In the genomic region with DNA sequence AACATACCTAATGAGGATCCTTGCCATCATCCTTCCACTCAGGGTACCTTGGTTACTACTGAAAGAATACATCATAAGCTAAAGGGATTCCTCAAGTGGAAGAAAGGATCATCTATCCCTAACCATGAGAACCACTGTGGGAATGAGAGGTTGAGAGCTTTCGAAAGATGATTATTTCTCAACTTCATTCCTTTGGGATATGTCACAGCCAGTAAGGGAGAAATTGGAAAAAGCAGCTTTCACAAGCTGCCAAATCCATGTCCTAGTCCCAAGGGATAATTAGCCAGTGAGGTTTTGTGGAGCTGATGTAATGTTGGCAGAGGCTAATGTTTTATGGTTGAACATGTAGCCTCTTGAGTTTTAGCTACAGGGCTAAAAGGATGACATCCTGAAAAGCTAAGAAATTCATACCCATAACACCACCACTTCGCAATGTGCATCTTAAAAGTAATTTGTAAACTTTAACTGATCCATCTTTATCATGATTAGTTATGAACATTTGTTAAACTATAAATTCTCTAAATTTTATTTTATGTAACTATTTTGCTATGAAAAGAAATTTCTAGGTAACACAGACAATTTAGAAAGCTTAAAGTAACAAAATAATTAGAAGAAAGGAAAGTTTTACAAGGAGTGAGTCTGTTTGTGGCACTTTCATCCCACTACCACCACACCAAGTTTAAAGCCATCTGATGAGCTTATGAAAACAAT, we compare ENCODE assay signal across 1 cellular context.
A peak's percentile ranks its signal among the peaks of the same experiment; 100 is the strongest.
TF ChIP-seq lines count a peak whose summit lies in the region.

No MANE protein-coding gene starts in this region.

TF ChIP-seq in HEK293, 187 proteins besides CTCF, POLR2A, EP300 and RAD21 (continued from another document and continues in another):
- TF ChIP-seq, protein P1, sequence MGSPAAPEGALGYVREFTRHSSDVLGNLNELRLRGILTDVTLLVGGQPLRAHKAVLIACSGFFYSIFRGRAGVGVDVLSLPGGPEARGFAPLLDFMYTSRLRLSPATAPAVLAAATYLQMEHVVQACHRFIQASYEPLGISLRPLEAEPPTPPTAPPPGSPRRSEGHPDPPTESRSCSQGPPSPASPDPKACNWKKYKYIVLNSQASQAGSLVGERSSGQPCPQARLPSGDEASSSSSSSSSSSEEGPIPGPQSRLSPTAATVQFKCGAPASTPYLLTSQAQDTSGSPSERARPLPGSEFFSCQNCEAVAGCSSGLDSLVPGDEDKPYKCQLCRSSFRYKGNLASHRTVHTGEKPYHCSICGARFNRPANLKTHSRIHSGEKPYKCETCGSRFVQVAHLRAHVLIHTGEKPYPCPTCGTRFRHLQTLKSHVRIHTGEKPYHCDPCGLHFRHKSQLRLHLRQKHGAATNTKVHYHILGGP (tag by site-specific recombination; IDR thresholded peaks at IDR 0.05), result no peak
- TF ChIP-seq ZNF747 (tag by site-specific recombination; IDR thresholded peaks at IDR 0.05), result no peak
- TF ChIP-seq, protein P2, sequence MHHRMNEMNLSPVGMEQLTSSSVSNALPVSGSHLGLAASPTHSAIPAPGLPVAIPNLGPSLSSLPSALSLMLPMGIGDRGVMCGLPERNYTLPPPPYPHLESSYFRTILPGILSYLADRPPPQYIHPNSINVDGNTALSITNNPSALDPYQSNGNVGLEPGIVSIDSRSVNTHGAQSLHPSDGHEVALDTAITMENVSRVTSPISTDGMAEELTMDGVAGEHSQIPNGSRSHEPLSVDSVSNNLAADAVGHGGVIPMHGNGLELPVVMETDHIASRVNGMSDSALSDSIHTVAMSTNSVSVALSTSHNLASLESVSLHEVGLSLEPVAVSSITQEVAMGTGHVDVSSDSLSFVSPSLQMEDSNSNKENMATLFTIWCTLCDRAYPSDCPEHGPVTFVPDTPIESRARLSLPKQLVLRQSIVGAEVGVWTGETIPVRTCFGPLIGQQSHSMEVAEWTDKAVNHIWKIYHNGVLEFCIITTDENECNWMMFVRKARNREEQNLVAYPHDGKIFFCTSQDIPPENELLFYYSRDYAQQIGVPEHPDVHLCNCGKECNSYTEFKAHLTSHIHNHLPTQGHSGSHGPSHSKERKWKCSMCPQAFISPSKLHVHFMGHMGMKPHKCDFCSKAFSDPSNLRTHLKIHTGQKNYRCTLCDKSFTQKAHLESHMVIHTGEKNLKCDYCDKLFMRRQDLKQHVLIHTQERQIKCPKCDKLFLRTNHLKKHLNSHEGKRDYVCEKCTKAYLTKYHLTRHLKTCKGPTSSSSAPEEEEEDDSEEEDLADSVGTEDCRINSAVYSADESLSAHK (tag by site-specific recombination; IDR thresholded peaks at IDR 0.05), result peak; percentile 52; the same call in 1 of the 2 replicates
- no peak for TF ChIP-seq ZNF76 (tag by site-specific recombination; IDR thresholded peaks at IDR 0.05; ENCODE audit: borderline replicate concordance, low read depth)
- no peak for TF ChIP-seq ZNF555 (tag by site-specific recombination; conservative IDR thresholded peaks at IDR 0.05)
- TF ChIP-seq ZNF473 (tag by site-specific recombination; IDR thresholded peaks at IDR 0.05), result no peak
- no peak for TF ChIP-seq ZNF585B (tag by site-specific recombination; IDR thresholded peaks at IDR 0.05)
- peak; percentile 92 for TF ChIP-seq ZNF366 (tag by site-specific recombination; conservative IDR thresholded peaks at IDR 0.05)
- no peak for TF ChIP-seq REPIN1 (tag by site-specific recombination; IDR thresholded peaks at IDR 0.05; ENCODE audit: low read depth)
- no peak for TF ChIP-seq SETDB1 (IDR thresholded peaks at IDR 0.05; ENCODE audit: insufficient read length, low read length)
- TF ChIP-seq ZNF2 (tag by site-specific recombination; IDR thresholded peaks at IDR 0.05), result peak; percentile 65; the same call in 1 of the 2 replicates
- TF ChIP-seq, protein P3, sequence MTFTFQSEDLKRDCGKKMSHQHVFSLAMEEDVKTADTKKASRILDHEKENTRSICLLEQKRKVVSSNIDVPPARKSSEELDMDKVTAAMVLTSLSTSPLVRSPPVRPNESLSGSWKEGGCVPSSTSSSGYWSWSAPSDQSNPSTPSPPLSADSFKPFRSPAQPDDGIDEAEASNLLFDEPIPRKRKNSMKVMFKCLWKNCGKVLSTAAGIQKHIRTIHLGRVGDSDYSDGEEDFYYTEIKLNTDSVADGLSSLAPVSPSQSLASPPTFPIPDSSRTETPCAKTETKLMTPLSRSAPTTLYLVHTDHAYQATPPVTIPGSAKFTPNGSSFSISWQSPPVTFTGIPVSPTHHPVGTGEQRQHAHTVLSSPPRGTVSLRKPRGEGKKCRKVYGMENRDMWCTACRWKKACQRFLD (tag by site-specific recombination; IDR thresholded peaks at IDR 0.05), result no peak
- no peak for TF ChIP-seq ZNF114 (tag by site-specific recombination; IDR thresholded peaks at IDR 0.05)
- TF ChIP-seq ZNF175 (tag by site-specific recombination; IDR thresholded peaks at IDR 0.05), result no peak
- 0 out of 2 replicates have a peak, but pooled peaks have one; percentile 34 for TF ChIP-seq ZBTB8A (tag by site-specific recombination; IDR thresholded peaks at IDR 0.05)
- no peak for TF ChIP-seq ZNF133 (tag by site-specific recombination; IDR thresholded peaks at IDR 0.05)
- TF ChIP-seq ZNF600 (tag by site-specific recombination; IDR thresholded peaks at IDR 0.05), result 0 out of 2 replicates have a peak, but pooled peaks have one; percentile 20
- TF ChIP-seq ZNF777 (tag by site-specific recombination; IDR thresholded peaks at IDR 0.05; ENCODE audit: borderline replicate concordance), result no peak
- no peak for TF ChIP-seq EGR2 (tag by site-specific recombination; IDR thresholded peaks at IDR 0.05; ENCODE audit: low read depth)
- TF ChIP-seq ZNF792 (tag by site-specific recombination; IDR thresholded peaks at IDR 0.05), result no peak
- TF ChIP-seq ZNF132 (tag by site-specific recombination; IDR thresholded peaks at IDR 0.05; ENCODE audit: borderline replicate concordance), result no peak
- no peak for TF ChIP-seq ZNF394 (tag by site-specific recombination; IDR thresholded peaks at IDR 0.05; ENCODE audit: borderline replicate concordance)
- TF ChIP-seq, protein P4, sequence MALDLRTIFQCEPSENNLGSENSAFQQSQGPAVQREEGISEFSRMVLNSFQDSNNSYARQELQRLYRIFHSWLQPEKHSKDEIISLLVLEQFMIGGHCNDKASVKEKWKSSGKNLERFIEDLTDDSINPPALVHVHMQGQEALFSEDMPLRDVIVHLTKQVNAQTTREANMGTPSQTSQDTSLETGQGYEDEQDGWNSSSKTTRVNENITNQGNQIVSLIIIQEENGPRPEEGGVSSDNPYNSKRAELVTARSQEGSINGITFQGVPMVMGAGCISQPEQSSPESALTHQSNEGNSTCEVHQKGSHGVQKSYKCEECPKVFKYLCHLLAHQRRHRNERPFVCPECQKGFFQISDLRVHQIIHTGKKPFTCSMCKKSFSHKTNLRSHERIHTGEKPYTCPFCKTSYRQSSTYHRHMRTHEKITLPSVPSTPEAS (tag by site-specific recombination; IDR thresholded peaks at IDR 0.05), result no peak
- peak; percentile 54; the same call in 1 of the 2 replicates for TF ChIP-seq ZNF391 (tag by site-specific recombination; IDR thresholded peaks at IDR 0.05; ENCODE audit: borderline replicate concordance, low read depth)
- TF ChIP-seq MZF1 (tag by site-specific recombination; IDR thresholded peaks at IDR 0.05; ENCODE audit: borderline replicate concordance), result no peak
- no peak for TF ChIP-seq ZNF785 (tag by site-specific recombination; IDR thresholded peaks at IDR 0.05)
- TF ChIP-seq, protein P5, sequence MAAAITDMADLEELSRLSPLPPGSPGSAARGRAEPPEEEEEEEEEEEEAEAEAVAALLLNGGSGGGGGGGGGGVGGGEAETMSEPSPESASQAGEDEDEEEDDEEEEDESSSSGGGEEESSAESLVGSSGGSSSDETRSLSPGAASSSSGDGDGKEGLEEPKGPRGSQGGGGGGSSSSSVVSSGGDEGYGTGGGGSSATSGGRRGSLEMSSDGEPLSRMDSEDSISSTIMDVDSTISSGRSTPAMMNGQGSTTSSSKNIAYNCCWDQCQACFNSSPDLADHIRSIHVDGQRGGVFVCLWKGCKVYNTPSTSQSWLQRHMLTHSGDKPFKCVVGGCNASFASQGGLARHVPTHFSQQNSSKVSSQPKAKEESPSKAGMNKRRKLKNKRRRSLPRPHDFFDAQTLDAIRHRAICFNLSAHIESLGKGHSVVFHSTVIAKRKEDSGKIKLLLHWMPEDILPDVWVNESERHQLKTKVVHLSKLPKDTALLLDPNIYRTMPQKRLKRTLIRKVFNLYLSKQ (tag by site-specific recombination; IDR thresholded peaks at IDR 0.05; ENCODE audit: borderline replicate concordance), result no peak
- peak; percentile 72 for TF ChIP-seq ZNF558 (tag by site-specific recombination; IDR thresholded peaks at IDR 0.05)
- TF ChIP-seq GLIS2 (tag by site-specific recombination; IDR thresholded peaks at IDR 0.05), result no peak
- TF ChIP-seq ZNF214 (tag by site-specific recombination; IDR thresholded peaks at IDR 0.05; ENCODE audit: borderline replicate concordance), result no peak
- TF ChIP-seq MYNN (tag by site-specific recombination; IDR thresholded peaks at IDR 0.05; ENCODE audit: borderline replicate concordance), result no peak
- no peak for TF ChIP-seq ZNF544 (tag by site-specific recombination; IDR thresholded peaks at IDR 0.05)
- TF ChIP-seq OVOL3 (tag by site-specific recombination; IDR thresholded peaks at IDR 0.05), result no peak
- no peak for TF ChIP-seq ZNF426 (tag by site-specific recombination; IDR thresholded peaks at IDR 0.05)
- TF ChIP-seq SCRT2 (tag by site-specific recombination; IDR thresholded peaks at IDR 0.05), result peak; percentile 75
- TF ChIP-seq, protein P6, sequence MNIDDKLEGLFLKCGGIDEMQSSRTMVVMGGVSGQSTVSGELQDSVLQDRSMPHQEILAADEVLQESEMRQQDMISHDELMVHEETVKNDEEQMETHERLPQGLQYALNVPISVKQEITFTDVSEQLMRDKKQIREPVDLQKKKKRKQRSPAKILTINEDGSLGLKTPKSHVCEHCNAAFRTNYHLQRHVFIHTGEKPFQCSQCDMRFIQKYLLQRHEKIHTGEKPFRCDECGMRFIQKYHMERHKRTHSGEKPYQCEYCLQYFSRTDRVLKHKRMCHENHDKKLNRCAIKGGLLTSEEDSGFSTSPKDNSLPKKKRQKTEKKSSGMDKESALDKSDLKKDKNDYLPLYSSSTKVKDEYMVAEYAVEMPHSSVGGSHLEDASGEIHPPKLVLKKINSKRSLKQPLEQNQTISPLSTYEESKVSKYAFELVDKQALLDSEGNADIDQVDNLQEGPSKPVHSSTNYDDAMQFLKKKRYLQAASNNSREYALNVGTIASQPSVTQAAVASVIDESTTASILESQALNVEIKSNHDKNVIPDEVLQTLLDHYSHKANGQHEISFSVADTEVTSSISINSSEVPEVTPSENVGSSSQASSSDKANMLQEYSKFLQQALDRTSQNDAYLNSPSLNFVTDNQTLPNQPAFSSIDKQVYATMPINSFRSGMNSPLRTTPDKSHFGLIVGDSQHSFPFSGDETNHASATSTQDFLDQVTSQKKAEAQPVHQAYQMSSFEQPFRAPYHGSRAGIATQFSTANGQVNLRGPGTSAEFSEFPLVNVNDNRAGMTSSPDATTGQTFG (tag by site-specific recombination; IDR thresholded peaks at IDR 0.05; ENCODE audit: borderline replicate concordance), result no peak
- no peak for TF ChIP-seq ZNF350 (tag by site-specific recombination; IDR thresholded peaks at IDR 0.05)
- no peak for TF ChIP-seq ZNF548 (tag by site-specific recombination; IDR thresholded peaks at IDR 0.05)
- peak; percentile 38; the same call in 1 of the 2 replicates for TF ChIP-seq KLF10 (tag by site-specific recombination; IDR thresholded peaks at IDR 0.05)
- TF ChIP-seq, protein P7, sequence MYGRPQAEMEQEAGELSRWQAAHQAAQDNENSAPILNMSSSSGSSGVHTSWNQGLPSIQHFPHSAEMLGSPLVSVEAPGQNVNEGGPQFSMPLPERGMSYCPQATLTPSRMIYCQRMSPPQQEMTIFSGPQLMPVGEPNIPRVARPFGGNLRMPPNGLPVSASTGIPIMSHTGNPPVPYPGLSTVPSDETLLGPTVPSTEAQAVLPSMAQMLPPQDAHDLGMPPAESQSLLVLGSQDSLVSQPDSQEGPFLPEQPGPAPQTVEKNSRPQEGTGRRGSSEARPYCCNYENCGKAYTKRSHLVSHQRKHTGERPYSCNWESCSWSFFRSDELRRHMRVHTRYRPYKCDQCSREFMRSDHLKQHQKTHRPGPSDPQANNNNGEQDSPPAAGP (tag by site-specific recombination; IDR thresholded peaks at IDR 0.05), result no peak
- TF ChIP-seq, protein P8, sequence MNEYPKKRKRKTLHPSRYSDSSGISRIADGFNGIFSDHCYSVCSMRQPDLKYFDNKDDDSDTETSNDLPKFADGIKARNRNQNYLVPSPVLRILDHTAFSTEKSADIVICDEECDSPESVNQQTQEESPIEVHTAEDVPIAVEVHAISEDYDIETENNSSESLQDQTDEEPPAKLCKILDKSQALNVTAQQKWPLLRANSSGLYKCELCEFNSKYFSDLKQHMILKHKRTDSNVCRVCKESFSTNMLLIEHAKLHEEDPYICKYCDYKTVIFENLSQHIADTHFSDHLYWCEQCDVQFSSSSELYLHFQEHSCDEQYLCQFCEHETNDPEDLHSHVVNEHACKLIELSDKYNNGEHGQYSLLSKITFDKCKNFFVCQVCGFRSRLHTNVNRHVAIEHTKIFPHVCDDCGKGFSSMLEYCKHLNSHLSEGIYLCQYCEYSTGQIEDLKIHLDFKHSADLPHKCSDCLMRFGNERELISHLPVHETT (tag by site-specific recombination; IDR thresholded peaks at IDR 0.05), result peak; percentile 67
- TF ChIP-seq ZNF677 (tag by site-specific recombination; IDR thresholded peaks at IDR 0.05), result no peak
- no peak for TF ChIP-seq ZNF776 (tag by site-specific recombination; IDR thresholded peaks at IDR 0.05; ENCODE audit: borderline replicate concordance)
- no peak for TF ChIP-seq ZNF521 (tag by site-specific recombination; IDR thresholded peaks at IDR 0.05)
- TF ChIP-seq GLIS1 (tag by site-specific recombination; IDR thresholded peaks at IDR 0.05), result no peak; the same call in 1 of the 2 replicates
- TF ChIP-seq, protein P9, sequence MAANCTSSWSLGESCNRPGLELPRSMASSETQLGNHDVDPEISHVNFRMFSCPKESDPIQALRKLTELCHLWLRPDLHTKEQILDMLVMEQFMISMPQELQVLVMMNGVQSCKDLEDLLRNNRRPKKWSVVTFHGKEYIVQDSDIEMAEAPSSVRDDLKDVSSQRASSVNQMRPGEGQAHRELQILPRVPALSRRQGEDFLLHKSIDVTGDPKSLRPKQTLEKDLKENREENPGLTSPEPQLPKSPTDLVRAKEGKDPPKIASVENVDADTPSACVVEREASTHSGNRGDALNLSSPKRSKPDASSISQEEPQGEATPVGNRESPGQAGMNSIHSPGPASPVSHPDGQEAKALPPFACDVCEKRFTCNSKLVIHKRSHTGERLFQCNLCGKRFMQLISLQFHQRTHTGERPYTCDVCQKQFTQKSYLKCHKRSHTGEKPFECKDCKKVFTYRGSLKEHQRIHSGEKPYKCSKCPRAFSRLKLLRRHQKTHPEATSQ (tag by site-specific recombination; IDR thresholded peaks at IDR 0.05), result no peak
- peak; percentile 80 for TF ChIP-seq ZNF24 (tag by site-specific recombination; IDR thresholded peaks at IDR 0.05)
- no peak for TF ChIP-seq ZSCAN23 (tag by site-specific recombination; IDR thresholded peaks at IDR 0.05)
- no peak for TF ChIP-seq TCF7L2 (IDR thresholded peaks at IDR 0.05; ENCODE audit: borderline replicate concordance, low read depth, low read length)
- TF ChIP-seq KLF9 (tag by site-specific recombination; IDR thresholded peaks at IDR 0.05; ENCODE audit: low read depth), result no peak
- TF ChIP-seq, protein P10, sequence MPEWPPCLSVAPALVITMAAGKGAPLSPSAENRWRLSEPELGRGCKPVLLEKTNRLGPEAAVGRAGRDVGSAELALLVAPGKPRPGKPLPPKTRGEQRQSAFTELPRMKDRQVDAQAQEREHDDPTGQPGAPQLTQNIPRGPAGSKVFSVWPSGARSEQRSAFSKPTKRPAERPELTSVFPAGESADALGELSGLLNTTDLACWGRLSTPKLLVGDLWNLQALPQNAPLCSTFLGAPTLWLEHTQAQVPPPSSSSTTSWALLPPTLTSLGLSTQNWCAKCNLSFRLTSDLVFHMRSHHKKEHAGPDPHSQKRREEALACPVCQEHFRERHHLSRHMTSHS (tag by site-specific recombination; IDR thresholded peaks at IDR 0.05), result no peak
- no peak for TF ChIP-seq KLF1 (tag by site-specific recombination; IDR thresholded peaks at IDR 0.05)
